1 cellular context compared by ENCODE assay signal in genomic region chr12:14981049-14981448, GRCh38.
TF ChIP-seq lines count a peak whose summit lies in the region.

No MANE protein-coding gene starts in this region.

TF ChIP-seq in GM12878, 131 proteins besides CTCF, POLR2A, EP300 and RAD21:
- TF ChIP-seq NR2F1 (conservative IDR thresholded peaks at IDR 0.05) = 0 out of 2 replicates have a peak, but pooled peaks have one; percentile 18
- peak; percentile 86 for TF ChIP-seq RUNX3 (IDR thresholded peaks at IDR 0.05; ENCODE audit: low read length)
- no peak for TF ChIP-seq SP1 (IDR thresholded peaks at IDR 0.05; ENCODE audit: low read depth, low read length)
- TF ChIP-seq TCF12 (IDR thresholded peaks at IDR 0.05; ENCODE audit: low read depth, low read length) = peak; percentile 58; the same call in 1 of the 2 replicates
- peak; percentile 49; the same call in 1 of the 2 replicates for TF ChIP-seq BCL11A (IDR thresholded peaks at IDR 0.05; ENCODE audit: low read depth, low read length)
- peak; percentile 41; the same call in 1 of the 2 replicates for TF ChIP-seq RELB (IDR thresholded peaks at IDR 0.05; ENCODE audit: low read depth)
- TF ChIP-seq ZNF687 (IDR thresholded peaks at IDR 0.05) = no peak
- TF ChIP-seq PAX5 (IDR thresholded peaks at IDR 0.05; ENCODE audit: borderline replicate concordance, low read depth, low read length) = peak; percentile 22; the same call in 1 of the 2 replicates
- TF ChIP-seq IKZF2 (IDR thresholded peaks at IDR 0.05) = peak; percentile 49 to 73; a peak in 3 of 4 replicates
- TF ChIP-seq ZBED1 (IDR thresholded peaks at IDR 0.05; ENCODE audit: borderline replicate concordance) = no peak
- 0 out of 2 replicates have a peak, but pooled peaks have one; percentile 61 for TF ChIP-seq NFIC (IDR thresholded peaks at IDR 0.05; ENCODE audit: low read depth, low read length)
- peak; percentile 40; the same call in 1 of the 2 replicates for TF ChIP-seq EED (IDR thresholded peaks at IDR 0.05; ENCODE audit: low read depth)
- TF ChIP-seq DPF2 (IDR thresholded peaks at IDR 0.05) = 0 out of 2 replicates have a peak, but pooled peaks have one; percentile 23
- TF ChIP-seq IKZF1 (conservative IDR thresholded peaks at IDR 0.05) = peak; percentile 63
- no peak for TF ChIP-seq MYC (IDR thresholded peaks at IDR 0.05; ENCODE audit: insufficient read depth, insufficient read length, insufficient replicate concordance, low read length, severe bottlenecking)
- peak; percentile 48; the same call in 1 of the 2 replicates for TF ChIP-seq MTA2 (IDR thresholded peaks at IDR 0.05; ENCODE audit: low read depth)
